ENCODE assay signal across 21 cellular contexts in genomic region chr11:130278745-130279144, GRCh38. TPM values are rescaled to one million over a fixed set of nuclear protein-coding genes. Genes with fewer than 3 reads are reported as not detected.
DNase-seq lines count a peak whose midpoint lies in the region; ATAC-seq and TF ChIP-seq lines count a peak whose summit lies in the region.
"Had no signal": no experiment of that assay in that cellular context is flagged by ENCODE, and none has a peak within 500 bp of the region (broad histone marks: within the 10 kb centered on the region; RNA-seq: fewer than 3 reads in every experiment).

No MANE protein-coding gene starts in this region.

- no peak for ATAC-seq in activated B cell treated with CpG ODN at 0.5 μM for 24 hours (ENCODE audit: low read depth)
- no peak for ATAC-seq in right lobe of liver
- ATAC-seq: activated CD8-positive, alpha-beta memory T cell treated with anti-CD3 and anti-CD28 coated beads, Interleukin-2, amount 10 ng/mL, durations not matched to agents 7 days and 5 days; gastrocnemius medialis had no signal

- no peaks in the 10 kb centered on the region for H3K27me3 Mint-ChIP-seq in activated T-cell treated with anti-CD3 and anti-CD28 coated beads, Interleukin-2, amount 50 U/mL, for 24 hours
- H3K27me3 Mint-ChIP-seq in activated B cell treated with CpG ODN at 0.5 μM for 24 hours, result no peaks in the 10 kb centered on the region
- H3K27me3 Mint-ChIP-seq: activated CD8-positive, alpha-beta memory T cell treated with anti-CD3 and anti-CD28 coated beads, Interleukin-2, amount 10 ng/mL, durations not matched to agents 7 days and 5 days; memory B cell had no signal

- H3K4me3 ChIP-seq in choroid plexus epithelial cell (ENCODE audit: low read depth, low read length) (no peak overlapping the region), right lobe of liver (no peak overlapping the region)
- H3K4me3 ChIP-seq: gastrocnemius medialis, right atrium auricular region, suprapubic skin had no signal

- H3K27me3 ChIP-seq in right lobe of liver, result no peaks in the 10 kb centered on the region
- H3K27me3 ChIP-seq: gastrocnemius medialis, right atrium auricular region, suprapubic skin had no signal

- no peak for TF ChIP-seq POLR2A in right lobe of liver (IDR thresholded peaks at IDR 0.05)

- peaks cover 31% of the 10 kb centered on the region for H3K4me1 Mint-ChIP-seq in activated T-cell treated with anti-CD3 and anti-CD28 coated beads, Interleukin-2, amount 50 U/mL, for 24 hours (ENCODE audit: low read depth)
- peaks cover 5% of the 10 kb centered on the region for H3K4me1 Mint-ChIP-seq in activated B cell treated with CpG ODN at 0.5 μM for 24 hours

- no peak overlapping the region for H3K4me3 Mint-ChIP-seq in activated T-cell treated with anti-CD3 and anti-CD28 coated beads, Interleukin-2, amount 50 U/mL, for 24 hours
- no peak overlapping the region for H3K4me3 Mint-ChIP-seq in activated B cell treated with CpG ODN at 0.5 μM for 24 hours
- H3K4me3 Mint-ChIP-seq: activated CD8-positive, alpha-beta memory T cell treated with anti-CD3 and anti-CD28 coated beads, Interleukin-2, amount 10 ng/mL, durations not matched to agents 7 days and 5 days; memory B cell had no signal

- peaks cover 13% of the 10 kb centered on the region for H3K9me3 Mint-ChIP-seq in activated T-cell treated with anti-CD3 and anti-CD28 coated beads, Interleukin-2, amount 50 U/mL, for 24 hours
- peaks cover 9% of the 10 kb centered on the region for H3K9me3 Mint-ChIP-seq in activated B cell treated with CpG ODN at 0.5 μM for 24 hours

- no peak for DNase-seq in activated T-cell treated with anti-CD3 and anti-CD28 coated beads, Interleukin-2, amount 50 U/mL, for 24 hours
- no peak for DNase-seq in activated T-cell treated with anti-CD3 and anti-CD28 coated beads, Interleukin-2, amount 50 U/mL, for 48 hours
- DNase-seq in activated B cell treated with CpG ODN at 0.5 μM for 24 hours, result no peak
- DNase-seq in choroid plexus epithelial cell (ENCODE audit: low read depth), result peak; percentile 43
- no peak for DNase-seq in NCI-H82 treated with DMSO at 0.1 percent for 48 hours (lab: John Stamatoyannopoulos, UW; ENCODE audit: unreplicated experiment)
- DNase-seq in right lobe of liver, result no peak
- no peak for DNase-seq in T1000 (lab: John Stamatoyannopoulos, UW)
- no peak for DNase-seq in head of caudate nucleus
- DNase-seq: ACHN; activated CD8-positive, alpha-beta memory T cell treated with anti-CD3 and anti-CD28 coated beads, Interleukin-2, amount 10 ng/mL, durations not matched to agents 7 days and 5 days; activated effector memory CD4-positive, alpha-beta T cell treated with anti-CD3 and anti-CD28 coated beads, Interleukin-2, amount 50 U/mL, for 16 hours; amniotic stem cell; dermis blood vessel endothelial cell; gastrocnemius medialis; NCI-H2029 treated with DMSO at 0.1 percent for 48 hours; NCI-H446; stimulated activated CD4-positive, alpha-beta T cell treated with anti-CD3 and anti-CD28 coated beads, Interleukin-12 subunit alpha, Interleukin-12 subunit beta, amount 100 ng/mL, for 4 hours had no signal

- H3K4me1 ChIP-seq in right lobe of liver, result peaks cover 0 to 10% (median 0%) of the 10 kb centered on the region in 4 donors
- H3K4me1 ChIP-seq: gastrocnemius medialis, right atrium auricular region, suprapubic skin had no signal

- CTCF ChIA-PET in activated B cell treated with CpG ODN at 0.5 μM for 24 hours (lab: Charles Lee), result no interaction called here

- H3K36me3 ChIP-seq in right lobe of liver, result no peaks in the 10 kb centered on the region
- H3K36me3 ChIP-seq: right atrium auricular region, suprapubic skin had no signal

- intact Hi-C loops in activated B cell treated with CpG ODN at 0.5 μM for 24 hours (cut with micrococcal nuclease), result no loop called here
- intact Hi-C loops in right lobe of liver (cut with DNase I), result no loop called here
- intact Hi-C loops in head of caudate nucleus (cut with DNase I), result no loop called here

- peak overlapping the region; percentile 83 for H3K27ac Mint-ChIP-seq in activated T-cell treated with anti-CD3 and anti-CD28 coated beads, Interleukin-2, amount 50 U/mL, for 24 hours
- peak overlapping the region; percentile 46 for H3K27ac Mint-ChIP-seq in activated B cell treated with CpG ODN at 0.5 μM for 24 hours
- H3K27ac Mint-ChIP-seq: activated CD8-positive, alpha-beta memory T cell treated with anti-CD3 and anti-CD28 coated beads, Interleukin-2, amount 10 ng/mL, durations not matched to agents 7 days and 5 days; memory B cell had no signal

- H3K36me3 Mint-ChIP-seq in activated T-cell treated with anti-CD3 and anti-CD28 coated beads, Interleukin-2, amount 50 U/mL, for 24 hours (ENCODE audit: low read depth), result peaks cover 51% of the 10 kb centered on the region
- H3K36me3 Mint-ChIP-seq in activated B cell treated with CpG ODN at 0.5 μM for 24 hours (ENCODE audit: low read depth), result peaks cover 31% of the 10 kb centered on the region

- WGBS in right lobe of liver (ENCODE audit: insufficient coverage, low coverage, low lambda C conversion rate, missing lambda C conversion rate), result 83% methylated on average over 1 of the region's 1 CpG

- POLR2A ChIA-PET in activated B cell treated with CpG ODN at 0.5 μM for 24 hours (lab: Charles Lee), result interaction anchor here (1.4 kb wide), 1 partner anchor 9 kb away, joined by 5 read pairs; no protein-coding TSS in a partner anchor

- no peak overlapping the region for H3K27ac ChIP-seq in right lobe of liver
- H3K27ac ChIP-seq: C4-2B, gastrocnemius medialis, right atrium auricular region, suprapubic skin had no signal

- TF ChIP-seq CTCF in activated B cell treated with CpG ODN at 0.5 μM for 24 hours (IDR thresholded peaks at IDR 0.05), result no peak
- no peak for TF ChIP-seq CTCF in choroid plexus epithelial cell (conservative IDR thresholded peaks at IDR 0.05; ENCODE audit: low read depth, low read length)
- TF ChIP-seq CTCF in right lobe of liver (IDR thresholded peaks at IDR 0.05), result no peak

- H3K9me3 ChIP-seq in right lobe of liver, result no peaks in the 10 kb centered on the region
- H3K9me3 ChIP-seq: gastrocnemius medialis had no signal

RNA-seq across cellular contexts. Expression of gene ZBTB44, which starts 36.0 kb away (rescaled TPM):
- 49.0 and 61.5 TPM in 2 replicates for total RNA-seq in activated B cell treated with CpG ODN at 0.5 μM for 24 hours
- total RNA-seq in right lobe of liver, result 10 to 100 TPM; 16.3 to 22.4 (median 18.4) TPM
